Comparison of ENCODE assay signal across 2 cellular contexts in the genomic region with DNA sequence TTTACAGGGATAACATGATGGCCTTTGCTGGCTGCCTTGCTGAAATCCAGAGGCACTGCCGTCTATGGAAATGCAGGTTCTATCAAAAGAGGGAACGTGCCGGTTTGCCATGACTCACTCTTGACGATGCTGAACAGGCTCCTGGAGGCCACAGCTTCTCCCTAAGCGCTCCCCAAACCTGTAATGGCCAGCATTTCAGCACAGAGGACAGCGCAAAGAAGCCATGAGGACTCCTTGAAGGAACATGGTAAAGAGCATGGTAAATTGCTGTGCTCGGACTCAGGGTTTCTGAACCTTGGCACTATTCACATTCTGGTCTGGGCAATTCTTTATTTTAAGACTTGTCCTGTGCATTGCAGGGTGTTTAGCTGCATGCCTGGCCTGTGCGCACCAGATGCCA.
TF ChIP-seq lines count a peak whose summit lies in the region.

No MANE protein-coding gene starts in this region.

TF ChIP-seq in SK-N-SH, 30 proteins besides CTCF, POLR2A, EP300 and RAD21 (continued from another document):
- TF ChIP-seq, protein P1, sequence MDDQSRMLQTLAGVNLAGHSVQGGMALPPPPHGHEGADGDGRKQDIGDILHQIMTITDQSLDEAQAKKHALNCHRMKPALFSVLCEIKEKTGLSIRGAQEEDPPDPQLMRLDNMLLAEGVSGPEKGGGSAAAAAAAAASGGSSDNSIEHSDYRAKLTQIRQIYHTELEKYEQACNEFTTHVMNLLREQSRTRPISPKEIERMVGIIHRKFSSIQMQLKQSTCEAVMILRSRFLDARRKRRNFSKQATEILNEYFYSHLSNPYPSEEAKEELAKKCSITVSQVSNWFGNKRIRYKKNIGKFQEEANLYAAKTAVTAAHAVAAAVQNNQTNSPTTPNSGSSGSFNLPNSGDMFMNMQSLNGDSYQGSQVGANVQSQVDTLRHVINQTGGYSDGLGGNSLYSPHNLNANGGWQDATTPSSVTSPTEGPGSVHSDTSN (IDR thresholded peaks at IDR 0.05) = no peak
- TF ChIP-seq POLR2AphosphoS5 (IDR thresholded peaks at IDR 0.05; ENCODE audit: low read depth, low read length) (no peak), MEF2A (IDR thresholded peaks at IDR 0.05; ENCODE audit: borderline replicate concordance, low read depth) (no peak), SMC3 (IDR thresholded peaks at IDR 0.05; ENCODE audit: low read depth, low read length) (no peak), CHD2 (IDR thresholded peaks at IDR 0.05; ENCODE audit: low read length, partially characterized antibody) (no peak)
- TF ChIP-seq, protein P2, sequence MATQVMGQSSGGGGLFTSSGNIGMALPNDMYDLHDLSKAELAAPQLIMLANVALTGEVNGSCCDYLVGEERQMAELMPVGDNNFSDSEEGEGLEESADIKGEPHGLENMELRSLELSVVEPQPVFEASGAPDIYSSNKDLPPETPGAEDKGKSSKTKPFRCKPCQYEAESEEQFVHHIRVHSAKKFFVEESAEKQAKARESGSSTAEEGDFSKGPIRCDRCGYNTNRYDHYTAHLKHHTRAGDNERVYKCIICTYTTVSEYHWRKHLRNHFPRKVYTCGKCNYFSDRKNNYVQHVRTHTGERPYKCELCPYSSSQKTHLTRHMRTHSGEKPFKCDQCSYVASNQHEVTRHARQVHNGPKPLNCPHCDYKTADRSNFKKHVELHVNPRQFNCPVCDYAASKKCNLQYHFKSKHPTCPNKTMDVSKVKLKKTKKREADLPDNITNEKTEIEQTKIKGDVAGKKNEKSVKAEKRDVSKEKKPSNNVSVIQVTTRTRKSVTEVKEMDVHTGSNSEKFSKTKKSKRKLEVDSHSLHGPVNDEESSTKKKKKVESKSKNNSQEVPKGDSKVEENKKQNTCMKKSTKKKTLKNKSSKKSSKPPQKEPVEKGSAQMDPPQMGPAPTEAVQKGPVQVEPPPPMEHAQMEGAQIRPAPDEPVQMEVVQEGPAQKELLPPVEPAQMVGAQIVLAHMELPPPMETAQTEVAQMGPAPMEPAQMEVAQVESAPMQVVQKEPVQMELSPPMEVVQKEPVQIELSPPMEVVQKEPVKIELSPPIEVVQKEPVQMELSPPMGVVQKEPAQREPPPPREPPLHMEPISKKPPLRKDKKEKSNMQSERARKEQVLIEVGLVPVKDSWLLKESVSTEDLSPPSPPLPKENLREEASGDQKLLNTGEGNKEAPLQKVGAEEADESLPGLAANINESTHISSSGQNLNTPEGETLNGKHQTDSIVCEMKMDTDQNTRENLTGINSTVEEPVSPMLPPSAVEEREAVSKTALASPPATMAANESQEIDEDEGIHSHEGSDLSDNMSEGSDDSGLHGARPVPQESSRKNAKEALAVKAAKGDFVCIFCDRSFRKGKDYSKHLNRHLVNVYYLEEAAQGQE (IDR thresholded peaks at IDR 0.05; ENCODE audit: low read depth, low read length) = peak; percentile 75

TF ChIP-seq in SK-N-SH treated with all-trans-retinoic acid at 6 μM for 48 hours, 23 proteins besides CTCF, POLR2A, EP300 and RAD21 (continued from another document):
- TF ChIP-seq, protein P3, sequence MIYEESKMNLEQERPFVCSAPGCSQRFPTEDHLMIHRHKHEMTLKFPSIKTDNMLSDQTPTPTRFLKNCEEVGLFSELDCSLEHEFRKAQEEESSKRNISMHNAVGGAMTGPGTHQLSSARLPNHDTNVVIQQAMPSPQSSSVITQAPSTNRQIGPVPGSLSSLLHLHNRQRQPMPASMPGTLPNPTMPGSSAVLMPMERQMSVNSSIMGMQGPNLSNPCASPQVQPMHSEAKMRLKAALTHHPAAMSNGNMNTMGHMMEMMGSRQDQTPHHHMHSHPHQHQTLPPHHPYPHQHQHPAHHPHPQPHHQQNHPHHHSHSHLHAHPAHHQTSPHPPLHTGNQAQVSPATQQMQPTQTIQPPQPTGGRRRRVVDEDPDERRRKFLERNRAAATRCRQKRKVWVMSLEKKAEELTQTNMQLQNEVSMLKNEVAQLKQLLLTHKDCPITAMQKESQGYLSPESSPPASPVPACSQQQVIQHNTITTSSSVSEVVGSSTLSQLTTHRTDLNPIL (CRISPR knock-in tag; IDR thresholded peaks at IDR 0.05; ENCODE audit: low read depth) = no peak
- no peak for TF ChIP-seq ARNTL (CRISPR knock-in tag; IDR thresholded peaks at IDR 0.05; ENCODE audit: borderline replicate concordance, low read depth)
- TF ChIP-seq ZNF8 (CRISPR knock-in tag; IDR thresholded peaks at IDR 0.05) = no peak
TF ChIP-seq in SK-N-SH treated with all-trans-retinoic acid at 6 μM for 48 hours: peak in this region for 0.
